18 cellular contexts compared by ENCODE assay signal in genomic region chr6:136968831-136969230, GRCh38. TPM values are rescaled to one million over a fixed set of nuclear protein-coding genes. Genes with fewer than 3 reads are reported as not detected.
DNase-seq lines count a peak whose midpoint lies in the region; ATAC-seq and TF ChIP-seq lines count a peak whose summit lies in the region.
"Had no signal": no experiment of that assay in that cellular context is flagged by ENCODE, and none has a peak within 500 bp of the region (broad histone marks: within the 10 kb centered on the region; RNA-seq: fewer than 3 reads in every experiment).

No MANE protein-coding gene starts in this region.

- BruUV-seq in MCF 10A (replicated peaks; lab: Mats Ljungman, UMichigan) (no TSS peak), mammary epithelial cell (replicated peaks; lab: Mats Ljungman, UMichigan) (no TSS peak)

- no peak overlapping the region for H3K4me3 ChIP-seq in mammary epithelial cell (replicated peaks in 1 of 3; ENCODE audit: insufficient read depth in 1 of 3, low read depth in 2 of 3, low read length in 3 of 3)
- no peak overlapping the region for H3K4me3 ChIP-seq in heart right ventricle
- H3K4me3 ChIP-seq in suprapubic skin: no peak overlapping the region
- no peak overlapping the region for H3K4me3 ChIP-seq in osteoblast (ENCODE audit: insufficient read depth, low read length)
- H3K4me3 ChIP-seq: stomach, tibial nerve had no signal

- DNase-seq in MCF 10A (ENCODE audit: unreplicated experiment) (no peak), mammary epithelial cell (no peak), heart right ventricle (peak; percentile 56 to 83), suprapubic skin (ENCODE audit: low spot score in 2 of 2) (no peak), osteoblast (ENCODE audit: insufficient read length, low spot score, missing footprints) (no peak)
- no peak for DNase-seq in activated naive CD4-positive, alpha-beta T cell treated with anti-CD3 and anti-CD28 coated beads, Interleukin-2, amount 50 U/mL, for 72 hours (ENCODE audit: low spot score in 2 of 2)
- DNase-seq: NCI-H1105 treated with DMSO at 0.1 percent for 48 hours had no signal

- no peaks in the 10 kb centered on the region for H3K36me3 ChIP-seq in mammary epithelial cell (ENCODE audit: insufficient read depth, low read length)
- no peaks in the 10 kb centered on the region for H3K36me3 ChIP-seq in heart right ventricle
- H3K36me3 ChIP-seq in suprapubic skin: no peaks in the 10 kb centered on the region
- no peaks in the 10 kb centered on the region for H3K36me3 ChIP-seq in osteoblast (ENCODE audit: insufficient read depth, low read length)
- H3K36me3 ChIP-seq: stomach, tibial nerve had no signal

- no peak for TF ChIP-seq EP300 in suprapubic skin (IDR thresholded peaks at IDR 0.05)

- H3K4me1 ChIP-seq in mammary epithelial cell (ENCODE audit: insufficient read depth, low read length) (no peaks in the 10 kb centered on the region), heart right ventricle (peaks cover 0 to 15% (median 13%) of the 10 kb centered on the region in 9 donors), suprapubic skin (peaks cover 13% of the 10 kb centered on the region), osteoblast (ENCODE audit: insufficient read depth, low read length) (no peaks in the 10 kb centered on the region)

- 75% methylated on average over 6 of the region's 6 CpGs for WGBS in mammary epithelial cell (ENCODE audit: low coverage, missing lambda C conversion rate)
- WGBS in heart right ventricle, 2 donors: 25 to 35% methylated on average over 6 of the region's 6 CpGs
- WGBS in suprapubic skin: 70% methylated on average over 6 of the region's 6 CpGs

- no peak overlapping the region for H3K9ac ChIP-seq in mammary epithelial cell (ENCODE audit: insufficient read depth, low read length)

- in situ Hi-C loops in mammary epithelial cell (cut with MboI; ENCODE audit: low sequenced_read_pairs in 2 of 2): no loop called here

- H3K9me3 Mint-ChIP-seq in MCF 10A (ENCODE audit: unreplicated experiment): no peaks in the 10 kb centered on the region
- H3K9me3 Mint-ChIP-seq in activated naive CD4-positive, alpha-beta T cell treated with anti-CD3 and anti-CD28 coated beads, Interleukin-2, amount 50 U/mL, for 72 hours: no peaks in the 10 kb centered on the region
- H3K9me3 Mint-ChIP-seq: activated T-cell treated with anti-CD3 and anti-CD28 coated beads, Interleukin-2, amount 50 U/mL, for 72 hours; memory B cell; T-cell had no signal

- dilution Hi-C loops in mammary epithelial cell (cut with HindIII; ENCODE audit: low sequenced_read_pairs): no loop called here

- H3K36me3 Mint-ChIP-seq in MCF 10A (ENCODE audit: insufficient read depth, unreplicated experiment): no peaks in the 10 kb centered on the region
- no peaks in the 10 kb centered on the region for H3K36me3 Mint-ChIP-seq in activated naive CD4-positive, alpha-beta T cell treated with anti-CD3 and anti-CD28 coated beads, Interleukin-2, amount 50 U/mL, for 72 hours
- H3K36me3 Mint-ChIP-seq: activated CD8-positive, alpha-beta memory T cell treated with anti-CD3 and anti-CD28 coated beads, Interleukin-2, amount 10 ng/mL, durations not matched to agents 7 days and 5 days; CD4-positive, alpha-beta memory T cell; memory B cell; T-cell had no signal

- H3K4me3 Mint-ChIP-seq in MCF 10A (ENCODE audit: unreplicated experiment): no peak overlapping the region
- H3K4me3 Mint-ChIP-seq: activated CD8-positive, alpha-beta memory T cell treated with anti-CD3 and anti-CD28 coated beads, Interleukin-2, amount 10 ng/mL, durations not matched to agents 7 days and 5 days; activated T-cell treated with anti-CD3 and anti-CD28 coated beads, Interleukin-2, amount 50 U/mL, for 72 hours; CD4-positive, alpha-beta memory T cell; memory B cell; T-cell had no signal

- H3K27ac Mint-ChIP-seq in MCF 10A (ENCODE audit: low read depth, unreplicated experiment): peak overlapping the region; percentile 71
- no peak overlapping the region for H3K27ac Mint-ChIP-seq in activated naive CD4-positive, alpha-beta T cell treated with anti-CD3 and anti-CD28 coated beads, Interleukin-2, amount 50 U/mL, for 72 hours
- H3K27ac Mint-ChIP-seq: activated CD8-positive, alpha-beta memory T cell treated with anti-CD3 and anti-CD28 coated beads, Interleukin-2, amount 10 ng/mL, durations not matched to agents 7 days and 5 days; activated T-cell treated with anti-CD3 and anti-CD28 coated beads, Interleukin-2, amount 50 U/mL, for 72 hours; CD4-positive, alpha-beta memory T cell; memory B cell; T-cell had no signal

- no peaks in the 10 kb centered on the region for H3K79me2 ChIP-seq in mammary epithelial cell (ENCODE audit: insufficient read depth, low read length)
- no peaks in the 10 kb centered on the region for H3K79me2 ChIP-seq in osteoblast (ENCODE audit: insufficient read depth, low read length)

- H3K4me2 ChIP-seq in mammary epithelial cell (ENCODE audit: insufficient read depth, low read depth, low read length): no peak overlapping the region
- H3K4me2 ChIP-seq in osteoblast (ENCODE audit: insufficient read depth, low read length): no peak overlapping the region

- no peaks in the 10 kb centered on the region for H3K27me3 Mint-ChIP-seq in MCF 10A (ENCODE audit: insufficient read depth, unreplicated experiment)

- H3K27me3 ChIP-seq in mammary epithelial cell (ENCODE audit: insufficient read depth, low read length) (no peaks in the 10 kb centered on the region), heart right ventricle (peaks cover 0 to 8% (median 0%) of the 10 kb centered on the region in 7 donors), suprapubic skin (no peaks in the 10 kb centered on the region), osteoblast (ENCODE audit: insufficient read depth, low read length) (peaks cover 5% of the 10 kb centered on the region)

- H3K4me1 Mint-ChIP-seq in MCF 10A (ENCODE audit: insufficient read depth, unreplicated experiment): peaks cover 5% of the 10 kb centered on the region
- H3K4me1 Mint-ChIP-seq: memory B cell had no signal

- POLR2A ChIA-PET in MCF 10A (lab: Yijun Ruan, JAX): interaction anchor here (0.6 to 5.1 kb wide), 6 partner anchors 12 to 719 kb away, joined by 3 to 55 read pairs (median 4); no protein-coding TSS in a partner anchor

- H2AFZ ChIP-seq in mammary epithelial cell (ENCODE audit: low read depth, low read length): no peak overlapping the region
- no peak overlapping the region for H2AFZ ChIP-seq in osteoblast (ENCODE audit: low read length)

- CTCF ChIA-PET in MCF 10A (lab: Yijun Ruan, JAX) (interaction anchor here (0.5 to 5.4 kb wide), 19 partner anchors 12 to 673 kb away, joined by 3 to 57 read pairs (median 3); no protein-coding TSS in a partner anchor), mammary epithelial cell (lab: Charles Lee; ENCODE audit: low non-redundant PET) (interaction anchor here (0.5 kb wide), 2 partner anchors 45 to 125 kb away, joined by 3 to 6 read pairs; no protein-coding TSS in a partner anchor)

- H3K9me3 ChIP-seq in mammary epithelial cell (replicated peaks; ENCODE audit: insufficient read depth, low read length) (no peaks in the 10 kb centered on the region), heart right ventricle (no peaks in the 10 kb centered on the region), suprapubic skin (no peaks in the 10 kb centered on the region), osteoblast (ENCODE audit: low read depth, low read length) (no peaks in the 10 kb centered on the region)
- H3K9me3 ChIP-seq: stomach, tibial nerve had no signal

- H4K20me1 ChIP-seq in mammary epithelial cell (ENCODE audit: insufficient read depth, low read length): no peaks in the 10 kb centered on the region
- no peaks in the 10 kb centered on the region for H4K20me1 ChIP-seq in osteoblast (ENCODE audit: insufficient read depth, low read length)

- ATAC-seq in heart right ventricle: peak; percentile 65 to 94 (median 82)
- ATAC-seq in GM19328 (IDR thresholded peaks at IDR 0.05; ENCODE audit: unreplicated experiment): no peak
- no peak for ATAC-seq in activated naive CD4-positive, alpha-beta T cell treated with anti-CD3 and anti-CD28 coated beads, Interleukin-2, amount 50 U/mL, for 72 hours

- H3K27ac ChIP-seq in mammary epithelial cell (ENCODE audit: insufficient read depth, low read depth, low read length) (no peak overlapping the region), VCaP (peak overlapping the region; percentile 63; the same call in 1 of the 2 replicates), heart right ventricle (peak overlapping the region in 7 of 10 donors; percentile 35 to 78 (median 68)), suprapubic skin (peak overlapping the region; percentile 88), osteoblast (ENCODE audit: low read depth, low read length) (no peak overlapping the region)
- H3K27ac ChIP-seq: tibial nerve had no signal

- no peak for TF ChIP-seq POLR2A in suprapubic skin (IDR thresholded peaks at IDR 0.05)

- TF ChIP-seq CTCF in MCF 10A (IDR thresholded peaks at IDR 0.05; ENCODE audit: unreplicated experiment) (no peak), mammary epithelial cell (conservative IDR thresholded peaks at IDR 0.05 in 1 of 2, IDR thresholded peaks at IDR 0.05 in 1 of 2; ENCODE audit: extremely low read depth in 1 of 2, insufficient read depth in 1 of 2, low read depth in 1 of 2, low read length in 2 of 2) (no peak), VCaP (conservative IDR thresholded peaks at IDR 0.05) (no peak), heart right ventricle (IDR thresholded peaks at IDR 0.05) (no peak), suprapubic skin (IDR thresholded peaks at IDR 0.05) (no peak), osteoblast (IDR thresholded peaks at IDR 0.05; ENCODE audit: extremely low read depth, low read depth, low read length) (no peak)

- intact Hi-C loops in MCF 10A (cut with micrococcal nuclease) (loop anchor here (1.0 to 5.0 kb wide), 4 partner anchors 45 to 673 kb away; no protein-coding TSS in a partner anchor), mammary epithelial cell (cut with micrococcal nuclease) (loop anchor here (1.0 to 5.0 kb wide), 4 partner anchors 45 to 1008 kb away; no protein-coding TSS in a partner anchor), heart right ventricle (cut with DNase I) (loop anchor here in 6 of 10 donors (2.0 to 10.0 kb wide), 4 partner anchors 43 to 676 kb away; no protein-coding TSS in a partner anchor)

RNA-seq across cellular contexts. Expression of gene SLC35D3, which starts 46.7 kb away (rescaled TPM):
- not detected in 2 replicates for total RNA-seq in MCF 10A (2022)
- total RNA-seq in mammary epithelial cell: not detected
- not detected for polyA plus RNA-seq in mammary epithelial cell
- not detected for polyA minus RNA-seq in mammary epithelial cell
- total RNA-seq in heart right ventricle: not detected
- polyA plus RNA-seq in heart right ventricle: under 1 TPM in 1 of 2 donors, not detected in 1; 0.04 TPM
- under 1 TPM in 1 of 4 donors, not detected in 3; 0.18 TPM for total RNA-seq in suprapubic skin
- not detected for total RNA-seq in activated naive CD4-positive, alpha-beta T cell treated with anti-CD3 and anti-CD28 coated beads, Interleukin-2, amount 50 U/mL, for 72 hours
- total RNA-seq in osteoblast: not detected in 2 replicates
- total RNA-seq: activated CD8-positive, alpha-beta memory T cell treated with anti-CD3 and anti-CD28 coated beads, Interleukin-2, amount 10 ng/mL, durations not matched to agents 7 days and 5 days; activated T-cell treated with anti-CD3 and anti-CD28 coated beads, Interleukin-2, amount 50 U/mL, for 72 hours; CD4-positive, alpha-beta memory T cell; myocyte; NCI-H460; T-cell; tibial nerve had no signal
- polyA plus RNA-seq: CD4-positive, alpha-beta memory T cell had no signal

Comparison
In these comparisons a context has a peak if more than half of its experiments do, and no peak if none do; other contexts are left out.
1. DNase-seq: peak in heart right ventricle (2 of 2); none in MCF 10A (single experiment), mammary epithelial cell (single experiment), suprapubic skin (0 of 2), activated naive CD4-positive, alpha-beta T cell treated with anti-CD3 and anti-CD28 coated beads, Interleukin-2, amount 50 U/mL, for 72 hours (0 of 2) and osteoblast (single experiment).
2. H3K27ac ChIP-seq: peak in VCaP (single experiment), heart right ventricle (7 of 10) and suprapubic skin (single experiment); none in mammary epithelial cell (single experiment) and osteoblast (single experiment).
3. ATAC-seq: peak in heart right ventricle (8 of 8); none in GM19328 (single experiment) and activated naive CD4-positive, alpha-beta T cell treated with anti-CD3 and anti-CD28 coated beads, Interleukin-2, amount 50 U/mL, for 72 hours (0 of 2).